ENCODE assay signal across 8 cellular contexts in the genomic region with DNA sequence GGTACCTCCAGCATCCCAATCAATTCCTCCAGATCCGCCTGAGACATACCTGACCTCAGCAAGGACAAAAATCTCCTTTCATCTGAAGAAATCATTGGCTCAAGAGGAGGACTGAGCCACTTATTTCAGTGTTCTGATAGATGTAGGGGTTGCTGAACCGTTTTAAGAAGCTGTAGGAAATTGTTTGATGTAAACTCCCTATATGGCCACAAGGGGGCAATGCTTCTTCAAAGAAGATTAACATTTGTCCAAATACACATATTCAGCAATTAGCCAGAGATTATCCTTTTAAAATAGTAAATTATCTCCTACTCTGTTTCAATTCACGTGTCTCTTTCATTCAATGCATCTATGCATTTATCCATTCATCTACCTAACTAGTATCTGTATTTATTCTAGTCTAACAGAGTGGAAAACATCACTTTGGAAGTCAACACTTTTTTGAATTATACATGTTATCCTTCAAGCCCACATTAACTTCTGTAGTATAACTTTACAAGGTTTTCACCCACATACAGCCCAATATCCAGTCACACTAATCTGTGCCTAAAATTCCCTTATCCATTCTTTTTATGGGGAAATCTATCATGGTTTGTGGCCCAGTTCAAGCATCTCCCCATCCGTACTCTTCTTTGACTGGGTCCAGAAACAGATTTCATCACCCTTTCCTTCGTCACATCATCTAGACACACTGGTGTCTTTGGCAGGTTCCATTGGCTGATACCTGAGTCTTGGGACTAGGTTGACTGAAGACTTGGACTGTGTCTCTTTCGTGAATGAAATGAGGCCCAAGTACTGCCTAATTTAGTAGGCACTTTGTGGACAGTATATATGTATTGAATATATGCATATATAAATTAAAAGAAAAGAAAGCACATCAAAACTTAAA.
DNase-seq lines count a peak whose midpoint lies in the region; ATAC-seq and TF ChIP-seq lines count a peak whose summit lies in the region.

No MANE protein-coding gene starts in this region.

- peaks cover under 1% of the 10 kb centered on the region; the same call in 1 of the 2 replicates for H4K20me1 ChIP-seq in DND-41 (ENCODE audit: insufficient read depth, low read length)
- no peaks in the 10 kb centered on the region for H4K20me1 ChIP-seq in fibroblast of lung (ENCODE audit: control insufficient read depth, extremely low read depth, insufficient read depth, low read length)
- no peaks in the 10 kb centered on the region for H4K20me1 ChIP-seq in osteoblast (ENCODE audit: insufficient read depth, low read length)

- no peaks in the 10 kb centered on the region for H3K36me3 ChIP-seq in DND-41 (ENCODE audit: insufficient read depth, low read length)
- H3K36me3 ChIP-seq in fibroblast of lung (ENCODE audit: control insufficient read depth, insufficient read depth, low read length) = no peaks in the 10 kb centered on the region
- no peaks in the 10 kb centered on the region for H3K36me3 ChIP-seq in osteoblast (ENCODE audit: insufficient read depth, low read length)

- DNase-seq in DND-41 (peak; percentile 55), LNCaP clone FGC (ENCODE audit: low read depth) (peak; percentile 27), fibroblast of lung (ENCODE audit: low read depth in 2 of 2) (peak; percentile 38 to 69), osteoblast (ENCODE audit: insufficient read length, low spot score, missing footprints) (no peak)
- DNase-seq in T-helper 2 cell treated with Interferon-gamma antibody and Interleukin-4, amounts not matched to agents 5 μg/mL and 100 μg/mL, for 36 hours (ENCODE audit: low spot score) = no peak

- H2AFZ ChIP-seq in DND-41 (ENCODE audit: low read depth, low read length) = no peak overlapping the region
- H2AFZ ChIP-seq in fibroblast of lung (ENCODE audit: low read length) = no peak overlapping the region
- no peak overlapping the region for H2AFZ ChIP-seq in osteoblast (ENCODE audit: low read length)

- no peaks in the 10 kb centered on the region for H3K36me3 Mint-ChIP-seq in T-helper 2 cell treated with Interferon-gamma antibody and Interleukin-4, amounts not matched to agents 5 μg/mL and 100 μg/mL, for 36 hours (ENCODE audit: low read depth)

- H3K27ac ChIP-seq in 22Rv1 (no peak overlapping the region), DND-41 (ENCODE audit: low read length) (no peak overlapping the region), fibroblast of lung (ENCODE audit: insufficient read depth, low read length) (no peak overlapping the region), osteoblast (ENCODE audit: low read depth, low read length) (no peak overlapping the region)

- TF ChIP-seq CTCF in 22Rv1 (IDR thresholded peaks at IDR 0.05) (peak; percentile 86), DND-41 (IDR thresholded peaks at IDR 0.05; ENCODE audit: borderline replicate concordance, extremely low read depth, low read length, poor library complexity, severe bottlenecking) (peak; percentile 82), LNCaP clone FGC (IDR thresholded peaks at IDR 0.05; ENCODE audit: control insufficient read depth, extremely low read depth, insufficient read depth) (peak; percentile 60), fibroblast of lung (conservative IDR thresholded peaks at IDR 0.05 in 1 of 2, IDR thresholded peaks at IDR 0.05 in 1 of 2; ENCODE audit: low read depth in 1 of 2, low read length in 2 of 2) (peak; percentile 46 to 78), osteoblast (IDR thresholded peaks at IDR 0.05; ENCODE audit: extremely low read depth, low read depth, low read length) (peak; percentile 79)

- no peak overlapping the region for H3K4me2 ChIP-seq in DND-41 (ENCODE audit: insufficient read depth, low read length)
- H3K4me2 ChIP-seq in fibroblast of lung (ENCODE audit: extremely low read depth, insufficient read depth, low read length) = no peak overlapping the region
- H3K4me2 ChIP-seq in osteoblast (ENCODE audit: insufficient read depth, low read length) = no peak overlapping the region

- peak overlapping the region; percentile 52 for H3K4me3 Mint-ChIP-seq in T-helper 2 cell treated with Interferon-gamma antibody and Interleukin-4, amounts not matched to agents 5 μg/mL and 100 μg/mL, for 36 hours

- H3K4me1 Mint-ChIP-seq in T-helper 2 cell treated with Interferon-gamma antibody and Interleukin-4, amounts not matched to agents 5 μg/mL and 100 μg/mL, for 36 hours (ENCODE audit: low read depth) = peaks cover 29% of the 10 kb centered on the region

- H3K9me3 ChIP-seq in DND-41 (ENCODE audit: insufficient read depth, low read length, severe bottlenecking) (no peaks in the 10 kb centered on the region), fibroblast of lung (ENCODE audit: control insufficient read depth, insufficient read depth, low read depth, low read length) (no peaks in the 10 kb centered on the region), osteoblast (ENCODE audit: low read depth, low read length) (no peaks in the 10 kb centered on the region)

- H3K79me2 ChIP-seq in DND-41 (ENCODE audit: insufficient read depth, low read length) (no peaks in the 10 kb centered on the region), fibroblast of lung (ENCODE audit: control insufficient read depth, insufficient read depth, low read length) (no peaks in the 10 kb centered on the region), osteoblast (ENCODE audit: insufficient read depth, low read length) (no peaks in the 10 kb centered on the region)

- H3K4me1 ChIP-seq in DND-41 (ENCODE audit: insufficient read depth, low read length) (peaks cover 33% of the 10 kb centered on the region), fibroblast of lung (ENCODE audit: control insufficient read depth, extremely low read depth, insufficient read depth, low read length) (no peaks in the 10 kb centered on the region), osteoblast (ENCODE audit: insufficient read depth, low read length) (no peaks in the 10 kb centered on the region)

- ATAC-seq in DND-41 (ENCODE audit: insufficient read depth, low read depth) (peak; percentile 78), HG03097 (IDR thresholded peaks at IDR 0.05; ENCODE audit: low FRiP score, unreplicated experiment) (no peak), HG02852 (IDR thresholded peaks at IDR 0.05; ENCODE audit: unreplicated experiment) (no peak)

- H3K4me3 ChIP-seq in DND-41 (ENCODE audit: low read depth in 1 of 2, low read length in 2 of 2) (no peak overlapping the region), LNCaP clone FGC (ENCODE audit: low read depth, low read length) (no peak overlapping the region), fibroblast of lung (replicated peaks in 1 of 4; ENCODE audit: control extremely low read depth in 1 of 4, insufficient read depth in 1 of 4, low read depth in 3 of 4, low read length in 4 of 4) (no peak overlapping the region), osteoblast (ENCODE audit: insufficient read depth, low read length) (no peak overlapping the region)

- no peaks in the 10 kb centered on the region for H3K9me3 Mint-ChIP-seq in T-helper 2 cell treated with Interferon-gamma antibody and Interleukin-4, amounts not matched to agents 5 μg/mL and 100 μg/mL, for 36 hours

- H3K9ac ChIP-seq in DND-41 (ENCODE audit: low read depth, low read length) = no peak overlapping the region
- H3K9ac ChIP-seq in fibroblast of lung (ENCODE audit: insufficient read depth, low read length) = no peak overlapping the region

- H3K27me3 ChIP-seq in DND-41 (ENCODE audit: insufficient read depth, low read length, poor library complexity) (peaks cover 14% of the 10 kb centered on the region), fibroblast of lung (ENCODE audit: control insufficient read depth, insufficient read depth, low read length) (no peaks in the 10 kb centered on the region), osteoblast (ENCODE audit: insufficient read depth, low read length) (no peaks in the 10 kb centered on the region)

- H3K27me3 Mint-ChIP-seq in T-helper 2 cell treated with Interferon-gamma antibody and Interleukin-4, amounts not matched to agents 5 μg/mL and 100 μg/mL, for 36 hours (ENCODE audit: low read depth) = no peaks in the 10 kb centered on the region

- H3K27ac Mint-ChIP-seq in T-helper 2 cell treated with Interferon-gamma antibody and Interleukin-4, amounts not matched to agents 5 μg/mL and 100 μg/mL, for 36 hours = peak overlapping the region; percentile 55

Comparison
In these comparisons a context has a peak if more than half of its experiments do, and no peak if none do; other contexts are left out.
1. DNase-seq: peak in DND-41 (single experiment), LNCaP clone FGC (single experiment) and fibroblast of lung (2 of 2); none in T-helper 2 cell treated with Interferon-gamma antibody and Interleukin-4, amounts not matched to agents 5 μg/mL and 100 μg/mL, for 36 hours (single experiment) and osteoblast (single experiment).
2. Peak in every context shown above with its lines, with median percentiles within 50 percentile points of each other: CTCF ChIP-seq.